In genomic region chr17:5467416-5467815, GRCh38 we compare ENCODE assay signal across 8 cellular contexts. TPM values are rescaled to one million over a fixed set of nuclear protein-coding genes. Genes with fewer than 3 reads are reported as not detected.
DNase-seq lines count a peak whose midpoint lies in the region; ATAC-seq and TF ChIP-seq lines count a peak whose summit lies in the region.

No MANE protein-coding gene starts in this region.

- peaks cover 7% of the 10 kb centered on the region for H3K36me3 Mint-ChIP-seq in activated naive CD8-positive, alpha-beta T cell
- H3K36me3 Mint-ChIP-seq in type B pancreatic cell, result peaks cover 7% of the 10 kb centered on the region

- TF ChIP-seq CTCF in cardiac muscle cell (IDR thresholded peaks at IDR 0.05; ENCODE audit: low read depth, low read length), result no peak
- TF ChIP-seq CTCF in left lung (IDR thresholded peaks at IDR 0.05), result no peak
- TF ChIP-seq CTCF in type B pancreatic cell (conservative IDR thresholded peaks at IDR 0.05), result no peak

- ATAC-seq in left ventricle myocardium superior (no peak), left lung (no peak), HG03039 (IDR thresholded peaks at IDR 0.05; ENCODE audit: unreplicated experiment) (no peak), HG02759 (IDR thresholded peaks at IDR 0.05; ENCODE audit: unreplicated experiment) (no peak)

- H3K27me3 ChIP-seq in cardiac muscle cell (no peaks in the 10 kb centered on the region), left lung (no peaks in the 10 kb centered on the region)

- no peaks in the 10 kb centered on the region for H3K9me3 Mint-ChIP-seq in activated naive CD8-positive, alpha-beta T cell (ENCODE audit: low read depth)
- no peaks in the 10 kb centered on the region for H3K9me3 Mint-ChIP-seq in type B pancreatic cell

- H3K4me3 ChIP-seq in cardiac muscle cell, result peak overlapping the region; percentile 50
- peak overlapping the region; percentile 99 to 100 for H3K4me3 ChIP-seq in left lung

- H3K27ac ChIP-seq in cardiac muscle cell (no peak overlapping the region), left lung (no peak overlapping the region)

- no peaks in the 10 kb centered on the region for H3K36me3 ChIP-seq in cardiac muscle cell
- peaks cover 0 to 10% of the 10 kb centered on the region in 2 donors for H3K36me3 ChIP-seq in left lung

- H3K4me1 Mint-ChIP-seq in activated naive CD8-positive, alpha-beta T cell (ENCODE audit: low read depth), result peaks cover 45% of the 10 kb centered on the region
- peaks cover 24% of the 10 kb centered on the region for H3K4me1 Mint-ChIP-seq in type B pancreatic cell (ENCODE audit: unreplicated experiment)

- peak overlapping the region; percentile 98 for H3K4me3 Mint-ChIP-seq in activated naive CD8-positive, alpha-beta T cell
- H3K4me3 Mint-ChIP-seq in type B pancreatic cell, result peak overlapping the region; percentile 91

- intact Hi-C loops in left ventricle myocardium superior (cut with micrococcal nuclease), result no loop called here
- intact Hi-C loops in left lung (cut with DNase I), result no loop called here

- H3K9me3 ChIP-seq in cardiac muscle cell (ENCODE audit: low read depth), result no peaks in the 10 kb centered on the region
- no peaks in the 10 kb centered on the region for H3K9me3 ChIP-seq in left lung

- peaks cover 5% of the 10 kb centered on the region for H3K4me1 ChIP-seq in cardiac muscle cell (ENCODE audit: low read depth)
- H3K4me1 ChIP-seq in left lung, result peaks cover 3 to 38% of the 10 kb centered on the region in 2 donors

- DNase-seq in cardiac muscle cell (ENCODE audit: low read depth in 1 of 2, low spot score in 1 of 2) (peak in 1 of 2 donors; percentile 12), left ventricle myocardium superior (no peak), left lung (no peak), type B pancreatic cell (ENCODE audit: extremely low spot score, unreplicated experiment) (no peak)
- no peak for DNase-seq in stimulated activated CD8-positive, alpha-beta memory T cell treated with anti-CD3 and anti-CD28 coated beads, Interleukin-4, amount 100 ng/mL, for 48 hours

- H3K27ac Mint-ChIP-seq in activated naive CD8-positive, alpha-beta T cell, result peak overlapping the region; percentile 88
- peak overlapping the region; percentile 17 for H3K27ac Mint-ChIP-seq in type B pancreatic cell

- no peaks in the 10 kb centered on the region for H3K27me3 Mint-ChIP-seq in activated naive CD8-positive, alpha-beta T cell
- H3K27me3 Mint-ChIP-seq in type B pancreatic cell, result no peaks in the 10 kb centered on the region

RNA-seq across cellular contexts. Expression of gene DHX33, which starts 1.4 kb away (rescaled TPM):
- total RNA-seq in cardiac muscle cell (7.8 and 12.2 TPM in 2 replicates), left ventricle myocardium superior (5.1 TPM), left lung (10 to 100 TPM; 11.5 to 11.9 TPM), type B pancreatic cell (ENCODE audit: low replicate concordance) (14.6 and 26.2 TPM in 2 replicates)
- polyA plus RNA-seq in cardiac muscle cell, result 1.6 and 3.2 TPM in 2 replicates

RNA-seq across cellular contexts. Expression of gene DERL2, which starts 18.6 kb away (rescaled TPM):
- total RNA-seq in cardiac muscle cell, result 17.9 and 30.4 TPM in 2 replicates
- 46.7 and 73.5 TPM in 2 replicates for polyA plus RNA-seq in cardiac muscle cell
- 27.0 TPM for total RNA-seq in left ventricle myocardium superior
- 10 to 100 TPM; 59.8 to 79.1 TPM for total RNA-seq in left lung
- total RNA-seq in type B pancreatic cell (ENCODE audit: low replicate concordance), result 57.3 and 79.4 TPM in 2 replicates

RNA-seq across cellular contexts. Expression of gene MIS12, which starts 18.9 kb away (rescaled TPM):
- 11.2 and 21.3 TPM in 2 replicates for total RNA-seq in cardiac muscle cell
- polyA plus RNA-seq in cardiac muscle cell, result 26.9 and 31.1 TPM in 2 replicates
- 13.2 TPM for total RNA-seq in left ventricle myocardium superior
- total RNA-seq in left lung, result 10 to 100 TPM; 16.1 to 23.3 TPM
- 21.9 and 28.1 TPM in 2 replicates for total RNA-seq in type B pancreatic cell (ENCODE audit: low replicate concordance)

RNA-seq across cellular contexts. Expression of gene C1QBP, which starts 28.5 kb away (rescaled TPM):
- total RNA-seq in cardiac muscle cell (156 and 211 TPM in 2 replicates), left ventricle myocardium superior (127 TPM), left lung (100 to 1,000 TPM in 1 of 2 donors, 10 to 100 TPM in 1; 66.3 to 142 TPM), type B pancreatic cell (ENCODE audit: low replicate concordance) (143 and 153 TPM in 2 replicates)
- 241 and 299 TPM in 2 replicates for polyA plus RNA-seq in cardiac muscle cell

RNA-seq across cellular contexts. Expression of gene RPAIN, which starts 47.4 kb away (rescaled TPM):
- total RNA-seq in cardiac muscle cell (117 and 185 TPM in 2 replicates), left ventricle myocardium superior (26.5 TPM), left lung (10 to 100 TPM; 31.8 to 35.6 TPM), type B pancreatic cell (ENCODE audit: low replicate concordance) (65.2 and 70.8 TPM in 2 replicates)
- 117 and 119 TPM in 2 replicates for polyA plus RNA-seq in cardiac muscle cell
